ENCODE assay signal across 8 cellular contexts in genomic region chr21:44940116-44940631, GRCh38. TPM values are rescaled to one million over a fixed set of nuclear protein-coding genes. Genes with fewer than 3 reads are reported as not detected.
DNase-seq lines count a peak whose midpoint lies in the region; ATAC-seq and TF ChIP-seq lines count a peak whose summit lies in the region.

No MANE protein-coding gene starts in this region.

- H3K4me1 Mint-ChIP-seq in activated T-cell treated with anti-CD3 and anti-CD28 coated beads, Interleukin-2, amount 50 U/mL, for 4 hours (ENCODE audit: low read depth) = peaks cover 43% of the 10 kb centered on the region
- peaks cover 52% of the 10 kb centered on the region for H3K4me1 Mint-ChIP-seq in activated CD8-positive, alpha-beta T cell treated with anti-CD3 and anti-CD28 coated beads, Interleukin-2, amount 10 ng/mL, durations not matched to agents 7 days and 5 days (ENCODE audit: low read depth)

- WGBS in hepatocyte (ENCODE audit: low lambda C conversion rate, missing lambda C conversion rate) = 1% methylated on average over 38 of the region's 53 CpGs
- 0 to 3% (median 0%) methylated on average over 21 to 53 of the region's 53 CpGs for WGBS in spleen, 5 donors

- H2AFZ ChIP-seq in hepatocyte = peak overlapping the region; percentile 70

- H3K9me3 ChIP-seq in hepatocyte (ENCODE audit: low read depth) = no peaks in the 10 kb centered on the region
- no peaks in the 10 kb centered on the region for H3K9me3 ChIP-seq in spleen

- no peaks in the 10 kb centered on the region for H3K9me2 ChIP-seq in hepatocyte (replicated peaks; ENCODE audit: insufficient read depth)

- no peaks in the 10 kb centered on the region for H3K36me3 ChIP-seq in hepatocyte (replicated peaks; ENCODE audit: insufficient read depth, low read depth)
- peaks cover 0 to 31% (median 19%) of the 10 kb centered on the region in 6 donors for H3K36me3 ChIP-seq in spleen

- POLR2A ChIA-PET in activated CD8-positive, alpha-beta T cell treated with anti-CD3 and anti-CD28 coated beads, Interleukin-2, amount 10 ng/mL, durations not matched to agents 7 days and 5 days (lab: Charles Lee) = interaction anchor here (0.5 to 1.3 kb wide), 6 partner anchors 12 to 1046 kb away, joined by 3 to 12 read pairs (median 3); no protein-coding TSS in a partner anchor

- peak; percentile 53 to 55 for ATAC-seq in activated T-cell treated with anti-CD3 and anti-CD28 coated beads, Interleukin-2, amount 50 U/mL, for 4 hours
- ATAC-seq in HG03280 (IDR thresholded peaks at IDR 0.05; ENCODE audit: unreplicated experiment) = peak; percentile 38
- ATAC-seq in activated CD8-positive, alpha-beta T cell treated with anti-CD3 and anti-CD28 coated beads, Interleukin-2, amount 10 ng/mL, durations not matched to agents 7 days and 5 days = peak; percentile 63

- H3K4me1 ChIP-seq in hepatocyte (ENCODE audit: insufficient read depth) = peaks cover 17% of the 10 kb centered on the region
- peaks cover 24 to 64% (median 45%) of the 10 kb centered on the region in 6 donors for H3K4me1 ChIP-seq in spleen

- H3K27ac ChIP-seq in hepatocyte = peak overlapping the region; percentile 72
- peak overlapping the region; percentile 61 to 86 (median 78) for H3K27ac ChIP-seq in spleen

- H3K4me3 ChIP-seq in hepatocyte (peak overlapping the region; percentile 89), spleen (peak overlapping the region; percentile 75 to 99 (median 98))

- no peaks in the 10 kb centered on the region for H3K9me3 Mint-ChIP-seq in activated T-cell treated with anti-CD3 and anti-CD28 coated beads, Interleukin-2, amount 50 U/mL, for 4 hours
- H3K9me3 Mint-ChIP-seq in activated CD8-positive, alpha-beta T cell treated with anti-CD3 and anti-CD28 coated beads, Interleukin-2, amount 10 ng/mL, durations not matched to agents 7 days and 5 days (ENCODE audit: insufficient read depth) = no peaks in the 10 kb centered on the region

- H3K36me3 Mint-ChIP-seq in activated T-cell treated with anti-CD3 and anti-CD28 coated beads, Interleukin-2, amount 50 U/mL, for 4 hours (ENCODE audit: insufficient read depth) = peaks cover 12% of the 10 kb centered on the region
- H3K36me3 Mint-ChIP-seq in activated CD8-positive, alpha-beta T cell treated with anti-CD3 and anti-CD28 coated beads, Interleukin-2, amount 10 ng/mL, durations not matched to agents 7 days and 5 days (ENCODE audit: low read depth) = peaks cover 24% of the 10 kb centered on the region

- CTCF ChIA-PET in activated CD8-positive, alpha-beta T cell treated with anti-CD3 and anti-CD28 coated beads, Interleukin-2, amount 10 ng/mL, durations not matched to agents 7 days and 5 days (lab: Charles Lee) = interaction anchor here (1.5 to 2.1 kb wide), 7 partner anchors 10 to 197 kb away, joined by 5 to 16 read pairs (median 6); partner anchors contain the start of gene UBE2G2

- intact Hi-C loops in spleen (cut with DNase I; ENCODE audit: low total_unique reads) = no loop called here

- TF ChIP-seq CTCF in hepatocyte (IDR thresholded peaks at IDR 0.05; ENCODE audit: poor library complexity) (no peak), spleen (IDR thresholded peaks at IDR 0.05 in 8 of 11, conservative IDR thresholded peaks at IDR 0.05 in 3 of 11) (no peak)

- H3K4me3 Mint-ChIP-seq in activated T-cell treated with anti-CD3 and anti-CD28 coated beads, Interleukin-2, amount 50 U/mL, for 4 hours = peak overlapping the region; percentile 98
- H3K4me3 Mint-ChIP-seq in activated CD8-positive, alpha-beta T cell treated with anti-CD3 and anti-CD28 coated beads, Interleukin-2, amount 10 ng/mL, durations not matched to agents 7 days and 5 days = peak overlapping the region; percentile 86

- H3K27me3 ChIP-seq in hepatocyte = no peaks in the 10 kb centered on the region
- no peaks in the 10 kb centered on the region for H3K27me3 ChIP-seq in spleen (replicated peaks in 1 of 7)

- H3K27ac Mint-ChIP-seq in activated CD8-positive, alpha-beta T cell treated with anti-CD3 and anti-CD28 coated beads, Interleukin-2, amount 10 ng/mL, durations not matched to agents 7 days and 5 days = peak overlapping the region; percentile 74

- peak overlapping the region; percentile 96 for H3K4me2 ChIP-seq in hepatocyte

- H3K27me3 Mint-ChIP-seq in activated T-cell treated with anti-CD3 and anti-CD28 coated beads, Interleukin-2, amount 50 U/mL, for 4 hours (ENCODE audit: low read depth) = no peaks in the 10 kb centered on the region
- no peaks in the 10 kb centered on the region for H3K27me3 Mint-ChIP-seq in activated CD8-positive, alpha-beta T cell treated with anti-CD3 and anti-CD28 coated beads, Interleukin-2, amount 10 ng/mL, durations not matched to agents 7 days and 5 days (ENCODE audit: low read depth)

- TF ChIP-seq POLR2A in spleen (IDR thresholded peaks at IDR 0.05) = no peak

- H3K79me2 ChIP-seq in hepatocyte = peaks cover 48% of the 10 kb centered on the region

- peaks cover 4% of the 10 kb centered on the region for H4K20me1 ChIP-seq in hepatocyte (ENCODE audit: insufficient read depth, poor library complexity, severe bottlenecking)

- no peak for DNase-seq in activated T-cell treated with anti-CD3 and anti-CD28 coated beads, Interleukin-2, amount 50 U/mL, for 4 hours
- DNase-seq in activated T-cell treated with anti-CD3 and anti-CD28 coated beads, Interleukin-2, amount 50 U/mL, for 1 hour = no peak
- peak; percentile 37 for DNase-seq in activated CD8-positive, alpha-beta T cell treated with anti-CD3 and anti-CD28 coated beads, Interleukin-2, amount 10 ng/mL, durations not matched to agents 7 days and 5 days
- DNase-seq in hepatocyte (ENCODE audit: low spot score) (no peak), spleen (no peak), middle frontal gyrus (ENCODE audit: extremely low spot score, low spot score) (no peak), COR-L47 (lab: John Stamatoyannopoulos, UW) (no peak)

RNA-seq across cellular contexts. Expression of gene SLX9, which starts 0.3 kb away (rescaled TPM):
- total RNA-seq in activated T-cell treated with anti-CD3 and anti-CD28 coated beads, Interleukin-2, amount 50 U/mL, for 4 hours = 100 to 1,000 TPM; 100 to 130 (median 126) TPM
- 10 to 100 TPM; 56.6 to 60.4 TPM for total RNA-seq in activated CD8-positive, alpha-beta T cell treated with anti-CD3 and anti-CD28 coated beads, Interleukin-2, amount 10 ng/mL, durations not matched to agents 7 days and 5 days
- total RNA-seq in hepatocyte (11.5 and 16.3 TPM in 2 replicates), spleen (10 to 100 TPM in 6 of 7 donors, 1 to 10 TPM in 1; 6.1 to 30.6 (median 26.4) TPM)
- polyA plus RNA-seq in hepatocyte (33.2 and 37.2 TPM in 2 replicates), spleen (10 to 100 TPM; 16.4 to 35.4 (median 28.5) TPM)

RNA-seq across cellular contexts. Expression of gene ITGB2, which starts 19.5 kb away (rescaled TPM):
- total RNA-seq in activated T-cell treated with anti-CD3 and anti-CD28 coated beads, Interleukin-2, amount 50 U/mL, for 4 hours = 100 to 1,000 TPM; 175 to 195 (median 180) TPM
- total RNA-seq in activated CD8-positive, alpha-beta T cell treated with anti-CD3 and anti-CD28 coated beads, Interleukin-2, amount 10 ng/mL, durations not matched to agents 7 days and 5 days = 100 to 1,000 TPM; 503 to 530 TPM
- total RNA-seq in hepatocyte = 1.6 and 3.8 TPM in 2 replicates
- 3.8 and 4.2 TPM in 2 replicates for polyA plus RNA-seq in hepatocyte
- 100 to 1,000 TPM; 285 to 754 (median 415) TPM for total RNA-seq in spleen
- 100 to 1,000 TPM in 2 of 3 donors, 10 to 100 TPM in 1; 92.1 to 332 (median 250) TPM for polyA plus RNA-seq in spleen

Comparison
In these comparisons a context has a peak if more than half of its experiments do, and no peak if none do; other contexts are left out.
1. RNA of gene ITGB2, which starts 19.5 kb away (total RNA-seq): 503 to 530 TPM in activated CD8-positive, alpha-beta T cell treated with anti-CD3 and anti-CD28 coated beads, Interleukin-2, amount 10 ng/mL, durations not matched to agents 7 days and 5 days, 285 to 754 TPM in spleen and 175 to 195 TPM in activated T-cell treated with anti-CD3 and anti-CD28 coated beads, Interleukin-2, amount 50 U/mL, for 4 hours; 1.6 to 3.8 TPM in hepatocyte; every median in the first group is over 10 times any median in the second.
2. Peak in every context shown above with its lines, with median percentiles within 50 percentile points of each other: ATAC-seq.